Comparison of ENCODE assay signal across 17 cellular contexts in the genomic region with DNA sequence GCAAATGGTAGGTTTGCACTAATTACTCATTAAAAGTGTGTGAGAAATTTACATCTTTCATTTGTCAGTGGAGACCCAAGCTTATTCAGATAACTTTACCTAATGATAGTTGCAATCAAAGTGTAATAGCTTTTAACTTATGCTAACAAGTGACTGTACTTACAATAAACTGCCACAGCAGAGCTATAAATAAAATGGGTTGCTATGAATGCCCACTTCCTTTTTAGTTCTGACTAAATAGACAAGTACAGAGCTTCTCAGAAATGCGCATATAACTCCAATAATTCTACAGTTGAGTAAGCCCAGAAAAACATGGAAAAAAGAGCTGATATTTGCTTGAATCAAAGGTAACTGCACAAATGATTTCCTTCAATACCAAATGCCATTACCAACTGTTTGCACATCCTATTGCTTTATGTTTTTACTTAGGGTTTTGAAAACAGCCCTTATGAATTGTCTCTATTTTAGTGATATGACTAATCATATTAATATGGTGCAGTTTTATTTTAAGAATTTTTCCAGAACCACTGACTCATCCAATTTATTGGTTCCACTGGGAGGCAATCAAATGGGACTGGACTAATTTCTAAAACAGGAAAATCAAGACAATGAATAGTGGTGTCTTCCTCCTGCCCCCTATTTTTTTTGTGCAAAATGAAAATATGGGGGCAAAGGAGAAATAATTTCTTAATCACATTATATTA.
DNase-seq lines count a peak whose midpoint lies in the region; ATAC-seq and TF ChIP-seq lines count a peak whose summit lies in the region.
"Had no signal": no experiment of that assay in that cellular context is flagged by ENCODE, and none has a peak within 500 bp of the region (broad histone marks: within the 10 kb centered on the region; RNA-seq: fewer than 3 reads in every experiment).

No MANE protein-coding gene starts in this region.

- H3K4me2 ChIP-seq in BLaER1 = peak overlapping the region; percentile 44
- peak overlapping the region; percentile 31; the same call in 1 of the 2 replicates for H3K4me2 ChIP-seq in SK-N-SH
- H3K4me2 ChIP-seq: PC-9 had no signal

- H3K79me2 ChIP-seq in SK-N-SH (ENCODE audit: insufficient read depth) = no peaks in the 10 kb centered on the region

- intact Hi-C loops in Caco-2 (cut with micrococcal nuclease; ENCODE audit: unreplicated experiment) = no loop called here

- TF ChIP-seq RAD21 in SK-N-SH (IDR thresholded peaks at IDR 0.05; ENCODE audit: low read length) = no peak

- H3K9ac ChIP-seq in BLaER1 (no peak overlapping the region), SK-N-SH (no peak overlapping the region; the same call in 1 of the 2 replicates)

- H3F3A ChIP-seq in SK-N-SH (replicated peaks; ENCODE audit: insufficient read depth) = peaks cover 4% of the 10 kb centered on the region

- H3K27me3 ChIP-seq in BLaER1 (no peaks in the 10 kb centered on the region), SK-N-SH (ENCODE audit: insufficient read depth) (no peaks in the 10 kb centered on the region), Caco-2 (replicated peaks; ENCODE audit: control insufficient read depth, insufficient read depth, low read length) (no peaks in the 10 kb centered on the region)
- H3K27me3 ChIP-seq: gastroesophageal sphincter, MG63 had no signal

- H4K20me1 ChIP-seq in BLaER1 = no peaks in the 10 kb centered on the region
- no peaks in the 10 kb centered on the region for H4K20me1 ChIP-seq in SK-N-SH (ENCODE audit: insufficient read depth)

- TF ChIP-seq CTCF in SK-N-SH (IDR thresholded peaks at IDR 0.05) (no peak), Caco-2 (IDR thresholded peaks at IDR 0.05; ENCODE audit: insufficient read depth in 1 of 2, low read depth in 1 of 2, low read length in 1 of 2, severe bottlenecking in 1 of 2, unreplicated experiment in 1 of 2) (no peak)

- H3K4me1 Mint-ChIP-seq in immature natural killer cell (peaks cover 88 to 96% of the 10 kb centered on the region in 2 donors), Caco-2 (ENCODE audit: low read depth, unreplicated experiment) (peaks cover 6% of the 10 kb centered on the region)

- WGBS in SK-N-SH (ENCODE audit: low lambda C conversion rate) = 61% methylated on average over 1 of the region's 1 CpG

- CTCF ChIA-PET in SK-N-SH (lab: Yijun Ruan, JAX) = interaction anchor here (0.8 to 1.3 kb wide), 2 partner anchors 9 to 31 kb away, joined by 4 read pairs; no protein-coding TSS in a partner anchor
- CTCF ChIA-PET in Caco-2 (lab: Charles Lee) = no interaction called here

- H3K27me3 Mint-ChIP-seq in immature natural killer cell (ENCODE audit: low read depth in 3 of 3) (peaks cover 0 to 2% (median 0%) of the 10 kb centered on the region in 3 donors), Caco-2 (ENCODE audit: insufficient read depth, unreplicated experiment) (peaks cover 5% of the 10 kb centered on the region)
- H3K27me3 Mint-ChIP-seq: activated CD4-positive, alpha-beta T cell treated with anti-CD3 and anti-CD28 coated beads, Interleukin-2, amount 10 ng/mL, durations not matched to agents 24 days and 14 days had no signal

- no TSS peak for BruUV-seq in Caco-2 (replicated peaks; lab: Mats Ljungman, UMichigan)

- TF ChIP-seq EP300 in SK-N-SH (IDR thresholded peaks at IDR 0.05; ENCODE audit: borderline replicate concordance in 1 of 2, low read depth in 1 of 2, low read length in 1 of 2) = peak in 1 of 2 experiments; percentile 58; a peak in 1 of 4 replicates

- H3K27ac ChIP-seq in BLaER1 = no peak overlapping the region
- peak overlapping the region; percentile 74 to 75; a peak in 3 of 4 replicates for H3K27ac ChIP-seq in SK-N-SH (ENCODE audit: low read depth in 2 of 2, low read length in 1 of 2)
- H3K27ac ChIP-seq: gastroesophageal sphincter, PC-9 had no signal

- POLR2A ChIA-PET in SK-N-SH (lab: Yijun Ruan, JAX) = no interaction called here
- POLR2A ChIA-PET in Caco-2 (lab: Charles Lee) = no interaction called here

- no peaks in the 10 kb centered on the region for H3K36me3 ChIP-seq in BLaER1
- no peaks in the 10 kb centered on the region for H3K36me3 ChIP-seq in SK-N-SH (replicated peaks in 1 of 2; ENCODE audit: control insufficient read depth in 1 of 2, insufficient read depth in 2 of 2, low read length in 1 of 2)
- H3K36me3 ChIP-seq in Caco-2 (ENCODE audit: control insufficient read depth, insufficient read depth, low read length) = no peaks in the 10 kb centered on the region
- H3K36me3 ChIP-seq: gastroesophageal sphincter, MG63 had no signal

- H3K9me3 ChIP-seq in BLaER1 (no peaks in the 10 kb centered on the region), SK-N-SH (no peaks in the 10 kb centered on the region), Caco-2 (no peaks in the 10 kb centered on the region)
- H3K9me3 ChIP-seq: gastroesophageal sphincter, MG63 had no signal

- peaks cover 12% of the 10 kb centered on the region for H3K4me1 ChIP-seq in BLaER1
- peaks cover 0 to 8% of the 10 kb centered on the region in 2 experiments; a peak in 2 of 4 replicates for H3K4me1 ChIP-seq in SK-N-SH (ENCODE audit: control insufficient read depth in 1 of 2, insufficient read depth in 2 of 2, low read depth in 1 of 2, low read length in 1 of 2)
- H3K4me1 ChIP-seq in Caco-2 = no peaks in the 10 kb centered on the region

- H3K27ac Mint-ChIP-seq in immature natural killer cell (peak overlapping the region; percentile 22 to 87 (median 74)), Caco-2 (ENCODE audit: unreplicated experiment) (no peak overlapping the region)
- H3K27ac Mint-ChIP-seq: activated CD4-positive, alpha-beta T cell treated with anti-CD3 and anti-CD28 coated beads, Interleukin-2, amount 10 ng/mL, durations not matched to agents 24 days and 14 days; progenitor cell of endocrine pancreas had no signal

- H3K4me3 Mint-ChIP-seq in immature natural killer cell = peak overlapping the region; percentile 56 to 81 (median 69)
- no peak overlapping the region for H3K4me3 Mint-ChIP-seq in Caco-2 (ENCODE audit: unreplicated experiment)
- H3K4me3 Mint-ChIP-seq: activated CD4-positive, alpha-beta T cell treated with anti-CD3 and anti-CD28 coated beads, Interleukin-2, amount 10 ng/mL, durations not matched to agents 24 days and 14 days had no signal

- peaks cover 0 to 6% (median 4%) of the 10 kb centered on the region in 3 donors for H3K36me3 Mint-ChIP-seq in immature natural killer cell
- no peaks in the 10 kb centered on the region for H3K36me3 Mint-ChIP-seq in Caco-2 (ENCODE audit: insufficient read depth, unreplicated experiment)

- no peak overlapping the region for H3K4me3 ChIP-seq in BLaER1
- H3K4me3 ChIP-seq in SK-N-SH (ENCODE audit: low read depth in 2 of 2, low read length in 1 of 2) = peak overlapping the region in 1 of 2 experiments; percentile 5; a peak in 1 of 4 replicates
- H3K4me3 ChIP-seq in Caco-2 (ENCODE audit: low read depth, low read length) = no peak overlapping the region
- H3K4me3 ChIP-seq: gastroesophageal sphincter, GM12878, MG63, PC-9 had no signal

- H3K9me3 Mint-ChIP-seq in immature natural killer cell (no peaks in the 10 kb centered on the region), Caco-2 (ENCODE audit: unreplicated experiment) (no peaks in the 10 kb centered on the region)
- H3K9me3 Mint-ChIP-seq: activated CD4-positive, alpha-beta T cell treated with anti-CD3 and anti-CD28 coated beads, Interleukin-2, amount 10 ng/mL, durations not matched to agents 24 days and 14 days had no signal

- ATAC-seq in GM21723 (IDR thresholded peaks at IDR 0.05; ENCODE audit: unreplicated experiment) = peak; percentile 51
- ATAC-seq in HG03432 (IDR thresholded peaks at IDR 0.05; ENCODE audit: unreplicated experiment) = no peak
- ATAC-seq in GM19324 (IDR thresholded peaks at IDR 0.05; ENCODE audit: low FRiP score, unreplicated experiment) = no peak
- ATAC-seq: gastroesophageal sphincter, GM12878 had no signal

- no peak overlapping the region for H2AFZ ChIP-seq in SK-N-SH (ENCODE audit: low read depth)
- H2AFZ ChIP-seq: PC-9 had no signal

- H3K9me2 ChIP-seq in SK-N-SH = no peaks in the 10 kb centered on the region

- DNase-seq in SK-N-SH (no peak), immature natural killer cell (peak; percentile 14 to 20 (median 16)), Caco-2 (no peak), NCI-H446 treated with DMSO at 0.1 percent for 48 hours (lab: John Stamatoyannopoulos, UW) (no peak)
- DNase-seq: activated CD4-positive, alpha-beta T cell treated with anti-CD3 and anti-CD28 coated beads, Interleukin-2, amount 10 ng/mL, durations not matched to agents 24 days and 14 days; activated gamma-delta T cell; H7; kidney; MG63; PC-9 had no signal

TF ChIP-seq in SK-N-SH, 30 proteins besides CTCF, POLR2A, EP300 and RAD21:
- TF ChIP-seq NFIC (IDR thresholded peaks at IDR 0.05; ENCODE audit: borderline replicate concordance) (peak; percentile 17; the same call in 1 of the 2 replicates), TEAD4 (IDR thresholded peaks at IDR 0.05; ENCODE audit: borderline replicate concordance, insufficient read depth) (no peak), TCF12 (IDR thresholded peaks at IDR 0.05) (peak; percentile 65), MEF2A (IDR thresholded peaks at IDR 0.05; ENCODE audit: borderline replicate concordance, low read depth) (peak; percentile 95), FOSL2 (IDR thresholded peaks at IDR 0.05; ENCODE audit: borderline replicate concordance, low read depth) (peak; percentile 74), JUND (IDR thresholded peaks at IDR 0.05) (peak; percentile 76), RXRA (IDR thresholded peaks at IDR 0.05; ENCODE audit: borderline replicate concordance, low read depth) (peak; percentile 11; the same call in 1 of the 2 replicates), MAX (IDR thresholded peaks at IDR 0.05; ENCODE audit: low read depth) (no peak)
- TF ChIP-seq, protein P1, sequence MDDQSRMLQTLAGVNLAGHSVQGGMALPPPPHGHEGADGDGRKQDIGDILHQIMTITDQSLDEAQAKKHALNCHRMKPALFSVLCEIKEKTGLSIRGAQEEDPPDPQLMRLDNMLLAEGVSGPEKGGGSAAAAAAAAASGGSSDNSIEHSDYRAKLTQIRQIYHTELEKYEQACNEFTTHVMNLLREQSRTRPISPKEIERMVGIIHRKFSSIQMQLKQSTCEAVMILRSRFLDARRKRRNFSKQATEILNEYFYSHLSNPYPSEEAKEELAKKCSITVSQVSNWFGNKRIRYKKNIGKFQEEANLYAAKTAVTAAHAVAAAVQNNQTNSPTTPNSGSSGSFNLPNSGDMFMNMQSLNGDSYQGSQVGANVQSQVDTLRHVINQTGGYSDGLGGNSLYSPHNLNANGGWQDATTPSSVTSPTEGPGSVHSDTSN (IDR thresholded peaks at IDR 0.05) = peak; percentile 52; the same call in 1 of the 2 replicates

Comparison
In these comparisons a context has a peak if more than half of its experiments do, and no peak if none do; other contexts are left out.
1. DNase-seq: peak in immature natural killer cell (3 of 3); none in SK-N-SH (single experiment), Caco-2 (0 of 2) and NCI-H446 treated with DMSO at 0.1 percent for 48 hours (single experiment).